31 cellular contexts compared by ENCODE assay signal in the genomic region with DNA sequence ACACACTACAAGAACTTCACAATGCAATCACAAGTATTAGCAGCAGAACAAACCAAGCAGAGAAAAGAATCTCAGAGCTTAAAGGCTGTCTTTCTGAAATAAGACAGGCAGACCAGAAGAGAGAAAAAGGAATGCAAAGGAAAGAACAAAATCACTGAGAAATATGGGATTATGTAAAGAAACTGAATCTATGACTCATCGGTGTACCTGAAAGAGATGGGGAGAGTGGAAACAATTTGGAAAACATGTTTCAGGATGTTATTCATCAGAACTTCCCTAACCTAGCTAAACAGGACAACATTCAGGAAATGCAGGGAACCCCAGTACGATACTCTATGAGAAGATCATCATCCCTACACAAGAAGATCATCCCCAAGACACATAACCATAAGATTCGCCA.
"Had no signal": no experiment of that assay in that cellular context is flagged by ENCODE, and none has a peak within 500 bp of the region (broad histone marks: within the 10 kb centered on the region; RNA-seq: fewer than 3 reads in every experiment).

No MANE protein-coding gene starts in this region.

- H3K36me3 Mint-ChIP-seq: activated CD4-positive, alpha-beta memory T cell treated with anti-CD3 and anti-CD28 coated beads for 36 hours; activated CD8-positive, alpha-beta memory T cell treated with anti-CD3 and anti-CD28 coated beads, Interleukin-2, amount 10 ng/mL, durations not matched to agents 7 days and 5 days; activated naive CD4-positive, alpha-beta T cell treated with anti-CD3 and anti-CD28 coated beads, Interleukin-2, amount 50 U/mL, for 24 hours; activated naive CD8-positive, alpha-beta T cell treated with anti-CD3 and anti-CD28 coated beads for 36 hours had no signal

- H3K9me3 ChIP-seq: adrenal gland, body of pancreas, colonic mucosa, gastrocnemius medialis had no signal

- H3K4me3 Mint-ChIP-seq: activated CD4-positive, alpha-beta memory T cell treated with anti-CD3 and anti-CD28 coated beads for 36 hours; activated CD4-positive, alpha-beta T cell treated with anti-CD3 and anti-CD28 coated beads for 36 hours; activated CD4-positive, alpha-beta T cell treated with anti-CD3 and anti-CD28 coated beads, Interleukin-2, amount 10 ng/mL, durations not matched to agents 24 days and 14 days; activated CD8-positive, alpha-beta memory T cell treated with anti-CD3 and anti-CD28 coated beads, Interleukin-2, amount 10 ng/mL, durations not matched to agents 7 days and 5 days; activated CD8-positive, alpha-beta T cell treated with anti-CD3 and anti-CD28 coated beads, Interleukin-2, amount 10 ng/mL, durations not matched to agents 7 days and 5 days; activated naive CD4-positive, alpha-beta T cell treated with anti-CD3 and anti-CD28 coated beads for 36 hours; activated naive CD4-positive, alpha-beta T cell treated with anti-CD3 and anti-CD28 coated beads, Interleukin-2, amount 50 U/mL, for 24 hours; activated naive CD8-positive, alpha-beta T cell treated with anti-CD3 and anti-CD28 coated beads for 36 hours; activated naive CD8-positive, alpha-beta T cell treated with anti-CD3 and anti-CD28 coated beads, Interleukin-2, amount 50 U/mL, for 24 hours; activated T-helper 1 cell treated with anti-CD3 and anti-CD28 coated beads, Interleukin-12 subunit alpha, Interleukin-12 subunit beta, Interleukin-2, Interleukin-4 antibody, amounts not matched to agents 30 ng/mL and 10 ng/mL and 1 ng/mL, durations not matched to agents 14 hours and 24 hours and 36 hours had no signal

- ATAC-seq: activated CD4-positive, alpha-beta T cell treated with anti-CD3 and anti-CD28 coated beads for 36 hours; activated CD8-positive, alpha-beta memory T cell treated with anti-CD3 and anti-CD28 coated beads, Interleukin-2, amount 10 ng/mL, durations not matched to agents 7 days and 5 days; activated CD8-positive, alpha-beta T cell treated with anti-CD3 and anti-CD28 coated beads, Interleukin-2, amount 10 ng/mL, durations not matched to agents 7 days and 5 days; activated naive CD8-positive, alpha-beta T cell treated with anti-CD3 and anti-CD28 coated beads, Interleukin-2, amount 50 U/mL, for 24 hours; body of pancreas; esophagus mucosa; gastrocnemius medialis; heart left ventricle had no signal

- DNase-seq: activated CD4-positive, alpha-beta memory T cell treated with anti-CD3 and anti-CD28 coated beads for 36 hours; activated CD4-positive, alpha-beta T cell treated with anti-CD3 and anti-CD28 coated beads for 36 hours; activated CD4-positive, alpha-beta T cell treated with anti-CD3 and anti-CD28 coated beads, Interleukin-2, amount 10 ng/mL, durations not matched to agents 24 days and 14 days; activated CD4-positive, CD25-positive, alpha-beta regulatory T cell; activated CD4-positive, CD25-positive, alpha-beta regulatory T cell treated with anti-CD3 and anti-CD28 coated beads, Interleukin-2, amount 50 U/mL, for 72 hours; activated CD8-positive, alpha-beta memory T cell treated with anti-CD3 and anti-CD28 coated beads, Interleukin-2, amount 10 ng/mL, durations not matched to agents 7 days and 5 days; activated CD8-positive, alpha-beta memory T cell treated with anti-CD3 and anti-CD28 coated beads, Interleukin-2, amount 50 U/mL, for 4 hours; activated CD8-positive, alpha-beta T cell treated with anti-CD3 and anti-CD28 coated beads, Interleukin-2, amount 10 ng/mL, durations not matched to agents 7 days and 5 days; activated effector memory CD4-positive, alpha-beta T cell treated with anti-CD3 and anti-CD28 coated beads, Interleukin-2, amount 50 U/mL, for 16 hours; activated naive CD4-positive, alpha-beta T cell treated with anti-CD3 and anti-CD28 coated beads for 36 hours; activated naive CD8-positive, alpha-beta T cell treated with anti-CD3 and anti-CD28 coated beads for 36 hours; activated naive CD8-positive, alpha-beta T cell treated with anti-CD3 and anti-CD28 coated beads, Interleukin-2, amount 50 U/mL, for 24 hours; activated T-cell treated with anti-CD3 and anti-CD28 coated beads, Interleukin-2, amount 50 U/mL, for 1 hour; activated T-cell treated with anti-CD3 and anti-CD28 coated beads, Interleukin-2, amount 50 U/mL, for 48 hours; adrenal gland; amygdala; aorta; body of pancreas; central memory CD4-positive, alpha-beta T cell; cerebellar nuclear complex; colonic mucosa; effector CD8-positive, alpha-beta T cell; foreskin fibroblast; gastrocnemius medialis; glutamatergic neuron; heart left ventricle had no signal

- H3K9me3 Mint-ChIP-seq: activated CD4-positive, alpha-beta memory T cell treated with anti-CD3 and anti-CD28 coated beads for 36 hours; activated CD4-positive, alpha-beta T cell treated with anti-CD3 and anti-CD28 coated beads, Interleukin-2, amount 10 ng/mL, durations not matched to agents 24 days and 14 days; activated naive CD8-positive, alpha-beta T cell treated with anti-CD3 and anti-CD28 coated beads for 36 hours; activated T-helper 1 cell treated with anti-CD3 and anti-CD28 coated beads, Interleukin-12 subunit alpha, Interleukin-12 subunit beta, Interleukin-2, Interleukin-4 antibody, amounts not matched to agents 30 ng/mL and 10 ng/mL and 1 ng/mL, durations not matched to agents 14 hours and 24 hours and 36 hours; activated T-helper 2 cell treated with anti-CD3 and anti-CD28 coated beads, Interferon-gamma antibody, Interleukin-2, Interleukin-4, amounts not matched to agents 10 μg/mL and 5 μg/mL and 100 μg/mL, durations not matched to agents 14 hours and 24 hours and 36 hours had no signal

- H3K27ac Mint-ChIP-seq: activated CD4-positive, alpha-beta memory T cell treated with anti-CD3 and anti-CD28 coated beads for 36 hours; activated CD4-positive, alpha-beta T cell treated with anti-CD3 and anti-CD28 coated beads for 36 hours; activated CD4-positive, alpha-beta T cell treated with anti-CD3 and anti-CD28 coated beads, Interleukin-2, amount 10 ng/mL, durations not matched to agents 24 days and 14 days; activated CD8-positive, alpha-beta memory T cell treated with anti-CD3 and anti-CD28 coated beads, Interleukin-2, amount 10 ng/mL, durations not matched to agents 7 days and 5 days; activated CD8-positive, alpha-beta T cell treated with anti-CD3 and anti-CD28 coated beads, Interleukin-2, amount 10 ng/mL, durations not matched to agents 7 days and 5 days; activated naive CD4-positive, alpha-beta T cell treated with anti-CD3 and anti-CD28 coated beads for 36 hours; activated naive CD4-positive, alpha-beta T cell treated with anti-CD3 and anti-CD28 coated beads, Interleukin-2, amount 50 U/mL, for 24 hours; activated naive CD8-positive, alpha-beta T cell treated with anti-CD3 and anti-CD28 coated beads for 36 hours; activated naive CD8-positive, alpha-beta T cell treated with anti-CD3 and anti-CD28 coated beads, Interleukin-2, amount 50 U/mL, for 24 hours; activated T-helper 1 cell treated with anti-CD3 and anti-CD28 coated beads, Interleukin-12 subunit alpha, Interleukin-12 subunit beta, Interleukin-2, Interleukin-4 antibody, amounts not matched to agents 30 ng/mL and 10 ng/mL and 1 ng/mL, durations not matched to agents 14 hours and 24 hours and 36 hours; activated T-helper 2 cell treated with anti-CD3 and anti-CD28 coated beads, Interferon-gamma antibody, Interleukin-2, Interleukin-4, amounts not matched to agents 10 μg/mL and 5 μg/mL and 100 μg/mL, durations not matched to agents 14 hours and 24 hours and 36 hours had no signal

- H3K4me1 ChIP-seq: adrenal gland, body of pancreas, colonic mucosa, gastrocnemius medialis, heart left ventricle had no signal

- H3K4me3 ChIP-seq: adrenal gland, body of pancreas, cardiac muscle cell, colonic mucosa, gastrocnemius medialis, heart left ventricle had no signal

- H3K27ac ChIP-seq: adrenal gland, body of pancreas, cardiac muscle cell, colonic mucosa, gastrocnemius medialis, heart left ventricle had no signal

- H3K36me3 ChIP-seq: adrenal gland, cardiac muscle cell, colonic mucosa, gastrocnemius medialis, heart left ventricle had no signal

- H3K27me3 Mint-ChIP-seq: activated CD4-positive, alpha-beta memory T cell treated with anti-CD3 and anti-CD28 coated beads for 36 hours; activated CD4-positive, alpha-beta T cell treated with anti-CD3 and anti-CD28 coated beads for 36 hours; activated CD4-positive, alpha-beta T cell treated with anti-CD3 and anti-CD28 coated beads, Interleukin-2, amount 10 ng/mL, durations not matched to agents 24 days and 14 days; activated CD8-positive, alpha-beta memory T cell treated with anti-CD3 and anti-CD28 coated beads, Interleukin-2, amount 10 ng/mL, durations not matched to agents 7 days and 5 days; activated naive CD8-positive, alpha-beta T cell treated with anti-CD3 and anti-CD28 coated beads for 36 hours; activated naive CD8-positive, alpha-beta T cell treated with anti-CD3 and anti-CD28 coated beads, Interleukin-2, amount 50 U/mL, for 24 hours had no signal

- H3K4me1 Mint-ChIP-seq: activated CD4-positive, alpha-beta T cell treated with anti-CD3 and anti-CD28 coated beads for 36 hours; activated CD4-positive, alpha-beta T cell treated with anti-CD3 and anti-CD28 coated beads, Interleukin-2, amount 10 ng/mL, durations not matched to agents 24 days and 14 days; activated CD8-positive, alpha-beta memory T cell treated with anti-CD3 and anti-CD28 coated beads, Interleukin-2, amount 10 ng/mL, durations not matched to agents 7 days and 5 days; activated naive CD4-positive, alpha-beta T cell treated with anti-CD3 and anti-CD28 coated beads, Interleukin-2, amount 50 U/mL, for 24 hours; activated naive CD8-positive, alpha-beta T cell treated with anti-CD3 and anti-CD28 coated beads for 36 hours; activated naive CD8-positive, alpha-beta T cell treated with anti-CD3 and anti-CD28 coated beads, Interleukin-2, amount 50 U/mL, for 24 hours had no signal

- H3K27me3 ChIP-seq: adrenal gland, body of pancreas, cardiac muscle cell, colonic mucosa, gastrocnemius medialis, heart left ventricle had no signal
